Comparison of ENCODE assay signal across 2 cellular contexts in the genomic region with DNA sequence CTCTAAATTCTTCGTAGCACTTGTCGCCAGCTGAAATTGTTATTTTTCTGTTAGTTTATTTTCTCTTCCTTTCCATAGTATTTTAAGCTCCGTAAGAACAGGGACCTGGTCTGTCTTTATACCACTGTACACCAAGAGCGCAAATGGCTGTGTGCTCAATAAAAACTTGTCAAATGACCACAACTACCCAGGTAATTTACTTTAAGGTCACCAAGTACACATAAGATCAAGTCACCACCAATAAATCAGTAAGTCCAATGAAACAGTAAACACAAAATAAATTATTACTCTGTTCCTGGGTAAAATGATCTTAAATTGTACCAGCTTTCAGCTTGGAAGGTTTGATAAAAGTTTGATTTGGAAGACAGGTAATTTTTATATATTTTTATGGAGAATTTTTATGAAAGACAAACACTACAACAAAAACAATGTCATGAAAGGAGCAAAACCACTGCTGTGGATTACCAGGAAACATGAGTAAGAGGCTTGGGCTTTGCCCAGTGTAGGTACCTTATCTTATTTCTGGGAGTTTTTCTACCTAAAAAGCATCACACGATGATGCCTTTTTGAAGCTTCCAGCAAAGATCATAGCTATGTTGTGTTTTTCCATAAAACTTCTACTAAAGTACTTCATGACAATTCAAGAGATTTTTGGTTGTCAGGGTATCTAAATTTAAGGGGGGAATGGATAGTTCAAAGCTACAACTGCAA.
A peak's percentile ranks its signal among the peaks of the same experiment; 100 is the strongest.
TF ChIP-seq lines count a peak whose summit lies in the region.

No MANE protein-coding gene starts in this region.

TF ChIP-seq in HEK293T, 16 proteins besides CTCF, POLR2A, EP300 and RAD21:
- TF ChIP-seq CTBP1 (IDR thresholded peaks at IDR 0.05; ENCODE audit: borderline replicate concordance): peak; percentile 74
- TF ChIP-seq FOXA1 (IDR thresholded peaks at IDR 0.05): no peak
- TF ChIP-seq FOXK2 (IDR thresholded peaks at IDR 0.05): no peak; the same call in 1 of the 2 replicates
- no peak for TF ChIP-seq L3MBTL2 (conservative IDR thresholded peaks at IDR 0.05)
- TF ChIP-seq ZNF384 (IDR thresholded peaks at IDR 0.05): no peak
- TF ChIP-seq, protein P1, sequence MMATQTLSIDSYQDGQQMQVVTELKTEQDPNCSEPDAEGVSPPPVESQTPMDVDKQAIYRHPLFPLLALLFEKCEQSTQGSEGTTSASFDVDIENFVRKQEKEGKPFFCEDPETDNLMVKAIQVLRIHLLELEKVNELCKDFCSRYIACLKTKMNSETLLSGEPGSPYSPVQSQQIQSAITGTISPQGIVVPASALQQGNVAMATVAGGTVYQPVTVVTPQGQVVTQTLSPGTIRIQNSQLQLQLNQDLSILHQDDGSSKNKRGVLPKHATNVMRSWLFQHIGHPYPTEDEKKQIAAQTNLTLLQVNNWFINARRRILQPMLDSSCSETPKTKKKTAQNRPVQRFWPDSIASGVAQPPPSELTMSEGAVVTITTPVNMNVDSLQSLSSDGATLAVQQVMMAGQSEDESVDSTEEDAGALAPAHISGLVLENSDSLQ (IDR thresholded peaks at IDR 0.05): peak; percentile 84

TF ChIP-seq in HepG2, 621 proteins besides CTCF, POLR2A, EP300 and RAD21:
- TF ChIP-seq ZNF282 (IDR thresholded peaks at IDR 0.05; ENCODE audit: partially characterized antibody) (no peak), HNF4G (IDR thresholded peaks at IDR 0.05; ENCODE audit: borderline replicate concordance, low read depth, low read length) (no peak), HNF4G (CRISPR knock-in tag; IDR thresholded peaks at IDR 0.05; ENCODE audit: borderline replicate concordance, low read depth) (no peak), ZNF773 (CRISPR knock-in tag; IDR thresholded peaks at IDR 0.05; ENCODE audit: borderline replicate concordance) (no peak), ONECUT2 (CRISPR knock-in tag; IDR thresholded peaks at IDR 0.05) (no peak), CC2D1A (CRISPR knock-in tag; IDR thresholded peaks at IDR 0.05) (no peak), ZNF558 (CRISPR knock-in tag; IDR thresholded peaks at IDR 0.05; ENCODE audit: borderline replicate concordance) (no peak), HMG20B (CRISPR knock-in tag; conservative IDR thresholded peaks at IDR 0.05) (no peak)
- TF ChIP-seq, protein P2, sequence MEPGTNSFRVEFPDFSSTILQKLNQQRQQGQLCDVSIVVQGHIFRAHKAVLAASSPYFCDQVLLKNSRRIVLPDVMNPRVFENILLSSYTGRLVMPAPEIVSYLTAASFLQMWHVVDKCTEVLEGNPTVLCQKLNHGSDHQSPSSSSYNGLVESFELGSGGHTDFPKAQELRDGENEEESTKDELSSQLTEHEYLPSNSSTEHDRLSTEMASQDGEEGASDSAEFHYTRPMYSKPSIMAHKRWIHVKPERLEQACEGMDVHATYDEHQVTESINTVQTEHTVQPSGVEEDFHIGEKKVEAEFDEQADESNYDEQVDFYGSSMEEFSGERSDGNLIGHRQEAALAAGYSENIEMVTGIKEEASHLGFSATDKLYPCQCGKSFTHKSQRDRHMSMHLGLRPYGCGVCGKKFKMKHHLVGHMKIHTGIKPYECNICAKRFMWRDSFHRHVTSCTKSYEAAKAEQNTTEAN (CRISPR knock-in tag; conservative IDR thresholded peaks at IDR 0.05): no peak
TF ChIP-seq in HepG2: peak in this region for 0.
